In the genomic region with DNA sequence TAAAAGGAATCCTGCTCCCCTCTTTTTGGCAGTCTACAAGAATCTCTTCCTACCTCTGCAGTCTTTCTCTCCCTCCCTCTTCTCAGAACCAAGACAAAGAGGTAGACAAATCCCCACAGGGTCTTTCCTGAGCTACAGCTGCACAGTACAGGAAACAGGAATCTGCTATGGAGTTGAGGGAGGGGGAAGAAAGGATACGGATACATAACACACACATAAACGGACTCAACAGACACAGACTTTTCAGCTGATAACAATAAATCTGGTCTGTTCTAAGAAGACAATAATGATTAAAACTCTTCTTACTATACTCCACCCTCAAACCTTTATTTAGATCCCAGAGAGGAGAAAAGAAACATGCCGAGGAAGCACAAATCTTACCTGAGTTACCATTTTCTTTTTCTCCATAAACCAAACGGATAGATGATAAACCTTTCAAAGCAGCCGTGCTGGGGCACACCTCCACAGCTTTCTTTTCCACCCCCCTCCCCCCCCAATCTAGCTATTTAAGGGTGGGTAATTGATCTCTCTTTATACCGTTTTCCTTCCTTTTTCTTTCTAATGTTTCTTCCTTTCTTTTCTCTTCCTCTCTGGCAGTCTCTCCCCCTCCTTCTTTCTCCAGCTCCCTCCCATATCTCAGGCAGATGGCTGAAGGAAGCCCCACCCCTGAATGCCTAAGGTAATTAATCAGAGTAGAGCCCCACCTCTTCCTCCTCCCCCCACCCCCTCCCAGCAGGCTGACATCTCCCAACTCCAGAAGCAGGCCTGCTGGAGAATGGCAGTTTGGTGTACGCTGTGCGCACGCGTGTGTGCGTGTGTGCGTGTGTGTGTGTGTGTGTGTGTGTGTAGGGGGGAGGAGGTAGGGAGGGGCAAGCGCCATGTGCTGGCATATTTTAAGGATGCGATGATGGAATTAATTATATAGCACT, we compare ENCODE assay signal across 10 cellular contexts.
DNase-seq lines count a peak whose midpoint lies in the region; ATAC-seq and TF ChIP-seq lines count a peak whose summit lies in the region.
"Had no signal": no experiment of that assay in that cellular context is flagged by ENCODE, and none has a peak within 500 bp of the region (broad histone marks: within the 10 kb centered on the region; RNA-seq: fewer than 3 reads in every experiment).

No MANE protein-coding gene starts in this region.

- H3K36me3 ChIP-seq in left ventricle myocardium inferior = no peaks in the 10 kb centered on the region

- H3K4me1 Mint-ChIP-seq in activated CD8-positive, alpha-beta T cell treated with anti-CD3 and anti-CD28 coated beads for 36 hours (ENCODE audit: low read depth) = peaks cover 17% of the 10 kb centered on the region
- no peaks in the 10 kb centered on the region for H3K4me1 Mint-ChIP-seq in activated CD8-positive, alpha-beta T cell treated with anti-CD3 and anti-CD28 coated beads, Interleukin-2, amount 10 ng/mL, durations not matched to agents 7 days and 5 days (ENCODE audit: low read depth)

- no peak overlapping the region for H3K27ac Mint-ChIP-seq in activated CD8-positive, alpha-beta T cell treated with anti-CD3 and anti-CD28 coated beads for 36 hours
- H3K27ac Mint-ChIP-seq in activated CD8-positive, alpha-beta T cell treated with anti-CD3 and anti-CD28 coated beads, Interleukin-2, amount 10 ng/mL, durations not matched to agents 7 days and 5 days = no peak overlapping the region
- H3K27ac Mint-ChIP-seq: activated naive CD8-positive, alpha-beta T cell had no signal

- H3K4me1 ChIP-seq in left ventricle myocardium inferior = peaks cover 97% of the 10 kb centered on the region

- H3K27me3 ChIP-seq in left ventricle myocardium inferior (ENCODE audit: low read depth) = no peaks in the 10 kb centered on the region

- peaks cover 14% of the 10 kb centered on the region for H3K27me3 Mint-ChIP-seq in activated CD8-positive, alpha-beta T cell treated with anti-CD3 and anti-CD28 coated beads for 36 hours
- H3K27me3 Mint-ChIP-seq in activated CD8-positive, alpha-beta T cell treated with anti-CD3 and anti-CD28 coated beads, Interleukin-2, amount 10 ng/mL, durations not matched to agents 7 days and 5 days (ENCODE audit: low read depth) = peaks cover 30% of the 10 kb centered on the region

- no peak for TF ChIP-seq CTCF in activated CD8-positive, alpha-beta T cell treated with anti-CD3 and anti-CD28 coated beads for 36 hours (IDR thresholded peaks at IDR 0.05)
- TF ChIP-seq CTCF in left ventricle myocardium inferior (IDR thresholded peaks at IDR 0.05; ENCODE audit: borderline replicate concordance) = no peak

- intact Hi-C loops in activated CD8-positive, alpha-beta T cell treated with anti-CD3 and anti-CD28 coated beads for 36 hours (cut with micrococcal nuclease) = no loop called here
- intact Hi-C loops in left ventricle myocardium inferior (cut with micrococcal nuclease) (no loop called here), posterior vena cava (cut with DNase I) (loop anchor here in 1 of 2 donors (10.0 kb wide), 2 partner anchors 55 to 205 kb away; no protein-coding TSS in a partner anchor)

- H3K27ac ChIP-seq in angular gyrus (ENCODE audit: low read depth, low read length) = peak overlapping the region; percentile 34
- peak overlapping the region; percentile 88 for H3K27ac ChIP-seq in left ventricle myocardium inferior (replicated peaks)

- H3K36me3 Mint-ChIP-seq in activated CD8-positive, alpha-beta T cell treated with anti-CD3 and anti-CD28 coated beads for 36 hours (ENCODE audit: low read depth) = no peaks in the 10 kb centered on the region
- no peaks in the 10 kb centered on the region for H3K36me3 Mint-ChIP-seq in activated CD8-positive, alpha-beta T cell treated with anti-CD3 and anti-CD28 coated beads, Interleukin-2, amount 10 ng/mL, durations not matched to agents 7 days and 5 days (ENCODE audit: low read depth)
- H3K36me3 Mint-ChIP-seq: activated naive CD8-positive, alpha-beta T cell had no signal

- CTCF ChIA-PET in activated CD8-positive, alpha-beta T cell treated with anti-CD3 and anti-CD28 coated beads for 36 hours (lab: Charles Lee) = no interaction called here
- CTCF ChIA-PET in activated CD8-positive, alpha-beta T cell treated with anti-CD3 and anti-CD28 coated beads, Interleukin-2, amount 10 ng/mL, durations not matched to agents 7 days and 5 days (lab: Charles Lee) = no interaction called here

- peak; percentile 23 for DNase-seq in activated CD8-positive, alpha-beta T cell treated with anti-CD3 and anti-CD28 coated beads for 36 hours
- no peak for DNase-seq in activated CD8-positive, alpha-beta T cell treated with anti-CD3 and anti-CD28 coated beads, Interleukin-2, amount 10 ng/mL, durations not matched to agents 7 days and 5 days
- DNase-seq in NCI-H2227 (lab: John Stamatoyannopoulos, UW; ENCODE audit: unreplicated experiment) (peak; percentile 92), left ventricle myocardium inferior (peak; percentile 82), posterior vena cava (ENCODE audit: low spot score) (peak; percentile 95), Kasumi-1 (lab: John Stamatoyannopoulos, UW) (no peak)
- DNase-seq: DND-41 had no signal

- no peaks in the 10 kb centered on the region for H3K9me3 ChIP-seq in left ventricle myocardium inferior (replicated peaks)

- ATAC-seq in activated CD8-positive, alpha-beta T cell treated with anti-CD3 and anti-CD28 coated beads for 36 hours = no peak
- ATAC-seq in activated CD8-positive, alpha-beta T cell treated with anti-CD3 and anti-CD28 coated beads, Interleukin-2, amount 10 ng/mL, durations not matched to agents 7 days and 5 days = no peak
- ATAC-seq in GM18519 (IDR thresholded peaks at IDR 0.05; ENCODE audit: low FRiP score, unreplicated experiment) = no peak

- peak overlapping the region; percentile 64 for H3K4me3 ChIP-seq in left ventricle myocardium inferior

- H3K9me3 Mint-ChIP-seq in activated CD8-positive, alpha-beta T cell treated with anti-CD3 and anti-CD28 coated beads for 36 hours = no peaks in the 10 kb centered on the region
- no peaks in the 10 kb centered on the region for H3K9me3 Mint-ChIP-seq in activated CD8-positive, alpha-beta T cell treated with anti-CD3 and anti-CD28 coated beads, Interleukin-2, amount 10 ng/mL, durations not matched to agents 7 days and 5 days (ENCODE audit: insufficient read depth)

- H3K4me3 Mint-ChIP-seq in activated CD8-positive, alpha-beta T cell treated with anti-CD3 and anti-CD28 coated beads for 36 hours = no peak overlapping the region
- H3K4me3 Mint-ChIP-seq in activated CD8-positive, alpha-beta T cell treated with anti-CD3 and anti-CD28 coated beads, Interleukin-2, amount 10 ng/mL, durations not matched to agents 7 days and 5 days = no peak overlapping the region
- H3K4me3 Mint-ChIP-seq: activated naive CD8-positive, alpha-beta T cell had no signal

- POLR2A ChIA-PET in activated CD8-positive, alpha-beta T cell treated with anti-CD3 and anti-CD28 coated beads for 36 hours (lab: Charles Lee) = interaction anchor here (0.8 kb wide), 1 partner anchor 17 kb away, joined by 3 read pairs; no protein-coding TSS in a partner anchor
- POLR2A ChIA-PET in activated CD8-positive, alpha-beta T cell treated with anti-CD3 and anti-CD28 coated beads, Interleukin-2, amount 10 ng/mL, durations not matched to agents 7 days and 5 days (lab: Charles Lee) = no interaction called here

Comparison
In these comparisons a context has a peak if more than half of its experiments do, and no peak if none do; other contexts are left out.
1. DNase-seq: peak in activated CD8-positive, alpha-beta T cell treated with anti-CD3 and anti-CD28 coated beads for 36 hours (single experiment), NCI-H2227 (single experiment), left ventricle myocardium inferior (single experiment) and posterior vena cava (single experiment); none in activated CD8-positive, alpha-beta T cell treated with anti-CD3 and anti-CD28 coated beads, Interleukin-2, amount 10 ng/mL, durations not matched to agents 7 days and 5 days (single experiment) and Kasumi-1 (0 of 2).